ENCODE assay signal across 7 cellular contexts in genomic region chr19:20038358-20039202, GRCh38. TPM values are rescaled to one million over a fixed set of nuclear protein-coding genes. Genes with fewer than 3 reads are reported as not detected.
DNase-seq lines count a peak whose midpoint lies in the region; ATAC-seq and TF ChIP-seq lines count a peak whose summit lies in the region.

No MANE protein-coding gene starts in this region.

- no peaks in the 10 kb centered on the region for H3K9me3 ChIP-seq in heart left ventricle

- ATAC-seq in HG02852 (IDR thresholded peaks at IDR 0.05; ENCODE audit: unreplicated experiment): peak; percentile 21
- no peak for ATAC-seq in heart left ventricle

- TF ChIP-seq CTCF in WI38 (IDR thresholded peaks at IDR 0.05; ENCODE audit: low read depth, low read length) (no peak), heart left ventricle (IDR thresholded peaks at IDR 0.05) (no peak)

- DNase-seq in heart left ventricle (no peak), NAMALWA (ENCODE audit: low spot score) (no peak), kidney glomerular epithelial cell (lab: John Stamatoyannopoulos, UW) (no peak), GM19240 (ENCODE audit: insufficient read length, low spot score) (no peak)

- peak overlapping the region in 11 of 12 donors; percentile 59 to 86 (median 68) for H3K27ac ChIP-seq in heart left ventricle
- H3K27ac ChIP-seq in rectal smooth muscle tissue (ENCODE audit: low read depth, low read length): peak overlapping the region; percentile 74

- 0 to 1% (median 0%) methylated on average over 8 to 26 of the region's 26 CpGs for WGBS in heart left ventricle, 4 donors

- H3K4me1 ChIP-seq in heart left ventricle (peaks cover 0 to 25% (median 6%) of the 10 kb centered on the region in 12 donors), rectal smooth muscle tissue (ENCODE audit: control insufficient read depth, insufficient read depth, low read length) (peaks cover 3% of the 10 kb centered on the region)

- intact Hi-C loops in heart left ventricle (cut with DNase I): loop anchor here in 3 of 10 donors (2.0 to 10.0 kb wide), 4 partner anchors 38 to 384 kb away; partner anchors contain the start of genes ATP13A1 (in 1 of the 3) and ZNF90 (in 1 of the 3)

- no peaks in the 10 kb centered on the region for H3K27me3 ChIP-seq in heart left ventricle
- H3K27me3 ChIP-seq in rectal smooth muscle tissue (ENCODE audit: control insufficient read depth, insufficient read depth, low read length): no peaks in the 10 kb centered on the region

- H3K36me3 ChIP-seq in heart left ventricle: no peaks in the 10 kb centered on the region
- H3K36me3 ChIP-seq in rectal smooth muscle tissue (ENCODE audit: control insufficient read depth, insufficient read depth, low read length): no peaks in the 10 kb centered on the region

- H3K9ac ChIP-seq in rectal smooth muscle tissue (ENCODE audit: low read length): peak overlapping the region; percentile 63

- H3K4me3 ChIP-seq in WI38 (ENCODE audit: low read depth, low read length) (peak overlapping the region; percentile 85), heart left ventricle (peak overlapping the region; percentile 56 to 97 (median 74)), rectal smooth muscle tissue (ENCODE audit: low read length) (peak overlapping the region; percentile 96)

- no peak for TF ChIP-seq POLR2A in heart left ventricle (IDR thresholded peaks at IDR 0.05)

RNA-seq across cellular contexts. Expression of gene ZNF682, which starts 0.7 kb away (rescaled TPM):
- 1 to 10 TPM; 3.3 to 6.8 (median 5.5) TPM for total RNA-seq in heart left ventricle
- 10 to 100 TPM in 1 of 2 donors, 1 to 10 TPM in 1; 3.8 to 10.2 TPM for polyA plus RNA-seq in heart left ventricle

RNA-seq across cellular contexts. Expression of gene ZNF90, which starts 39.2 kb away (rescaled TPM):
- total RNA-seq in heart left ventricle: 1 to 10 TPM in 3 of 9 donors, under 1 TPM in 6; 0.25 to 2.6 (median 0.54) TPM
- polyA plus RNA-seq in heart left ventricle: under 1 TPM; 0.57 to 0.99 TPM
